In the genomic region with DNA sequence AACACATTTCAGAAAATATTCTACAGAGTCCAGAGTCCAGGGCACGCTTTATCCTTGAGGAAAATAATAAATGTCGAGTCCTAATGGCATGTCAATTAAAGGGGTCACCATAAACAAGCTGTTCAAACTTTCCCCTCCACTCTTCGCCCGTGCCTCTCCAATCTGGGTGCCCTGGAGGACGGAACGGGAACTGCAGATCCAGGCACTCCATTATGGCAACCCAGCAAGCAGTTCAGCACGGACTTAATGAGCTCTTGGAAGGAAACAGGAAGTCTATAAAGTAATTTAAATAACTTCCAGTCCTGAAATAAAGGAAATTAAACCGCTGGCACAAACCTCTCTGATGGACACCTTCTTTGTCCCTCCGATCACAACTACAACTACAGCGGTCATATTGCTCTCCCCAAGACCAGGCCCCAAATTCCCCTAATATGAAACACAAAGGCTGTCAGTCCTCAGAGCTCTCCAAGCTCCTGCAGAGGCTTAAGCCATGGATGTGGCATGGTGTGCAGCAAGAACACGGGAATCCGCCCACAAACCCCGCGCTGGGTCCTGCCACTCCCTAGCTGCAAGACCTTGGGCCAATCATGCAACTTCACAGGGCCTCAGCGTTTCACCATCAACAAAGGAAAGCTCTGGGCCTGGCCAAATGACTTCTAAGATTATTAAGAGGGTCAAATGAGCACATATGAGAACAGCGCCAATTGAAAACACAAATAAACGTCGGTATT, we compare ENCODE assay signal across 8 cellular contexts. TPM values are rescaled to one million over a fixed set of nuclear protein-coding genes. Genes with fewer than 3 reads are reported as not detected.
DNase-seq lines count a peak whose midpoint lies in the region; ATAC-seq and TF ChIP-seq lines count a peak whose summit lies in the region.

No MANE protein-coding gene starts in this region.

- H2AFZ ChIP-seq in mesenchymal stem cell (ENCODE audit: low read depth, low read length) = no peak overlapping the region

- no peak overlapping the region for H3K9ac ChIP-seq in mesenchymal stem cell (ENCODE audit: low read length)

- H3K18ac ChIP-seq in mesenchymal stem cell (ENCODE audit: low read depth in 1 of 2, low read length in 2 of 2) = no peak overlapping the region

- H3K36me3 ChIP-seq in H7 (replicated peaks; ENCODE audit: control insufficient read depth, insufficient read depth, low read length) (no peaks in the 10 kb centered on the region), mesenchymal stem cell (ENCODE audit: control insufficient read depth in 1 of 2, insufficient read depth in 2 of 2, low read depth in 1 of 2, low read length in 2 of 2) (no peaks in the 10 kb centered on the region), thyroid gland (no peaks in the 10 kb centered on the region)

- TF ChIP-seq CTCF in WI38 (IDR thresholded peaks at IDR 0.05; ENCODE audit: low read depth, low read length) (peak; percentile 52), thyroid gland (IDR thresholded peaks at IDR 0.05) (peak in 2 of 6 experiments; percentile 18 to 35)

- WGBS in mesenchymal stem cell = 78% methylated on average over 16 of the region's 18 CpGs
- 79 to 80% methylated on average over 18 of the region's 18 CpGs for WGBS in thyroid gland, 2 donors

- H3K4me1 ChIP-seq in mesenchymal stem cell (ENCODE audit: control insufficient read depth, insufficient read depth, low read depth, low read length) (peaks cover 2% of the 10 kb centered on the region), thyroid gland (peaks cover 54 to 80% of the 10 kb centered on the region in 2 donors)

- no peak for ATAC-seq in HG03442 (IDR thresholded peaks at IDR 0.05; ENCODE audit: unreplicated experiment)

- H3K23ac ChIP-seq in mesenchymal stem cell (ENCODE audit: low read length in 2 of 2) = no peak overlapping the region

- H3K4me3 ChIP-seq in H7 (ENCODE audit: insufficient read depth, low read depth, low read length) (no peak overlapping the region), WI38 (ENCODE audit: low read depth, low read length) (no peak overlapping the region), mesenchymal stem cell (ENCODE audit: insufficient read depth in 1 of 2, low read depth in 1 of 2, low read length in 2 of 2) (no peak overlapping the region), thyroid gland (replicated peaks in 1 of 3) (no peak overlapping the region)

- no peak overlapping the region for H2AK5ac ChIP-seq in mesenchymal stem cell (ENCODE audit: low read length, severe bottlenecking)

- no peak overlapping the region for H2BK15ac ChIP-seq in mesenchymal stem cell (ENCODE audit: low read depth, poor library complexity, severe bottlenecking)

- no peak overlapping the region for H3K27ac ChIP-seq in mesenchymal stem cell (ENCODE audit: low read length, poor library complexity, severe bottlenecking)
- H3K27ac ChIP-seq in thyroid gland = peak overlapping the region in 1 of 3 donors; percentile 68

- H3K9me3 ChIP-seq in mesenchymal stem cell (ENCODE audit: control insufficient read depth, low read length) = no peaks in the 10 kb centered on the region
- no peaks in the 10 kb centered on the region for H3K9me3 ChIP-seq in thyroid gland

- H3K14ac ChIP-seq in mesenchymal stem cell (ENCODE audit: low read length in 2 of 2) = no peak overlapping the region

- H4K8ac ChIP-seq in mesenchymal stem cell (ENCODE audit: low read length) = no peak overlapping the region

- H4K91ac ChIP-seq in mesenchymal stem cell (ENCODE audit: low read length) = no peak overlapping the region

- DNase-seq in CD1c-positive myeloid dendritic cell (ENCODE audit: extremely low spot score) (peak; percentile 41), H7 (peak; percentile 80), mesenchymal stem cell (peak; percentile 10), thyroid gland (no peak), C1 segment of cervical spinal cord (lab: John Stamatoyannopoulos, UW) (no peak), occipital lobe (lab: John Stamatoyannopoulos, UW) (no peak)

- no peak overlapping the region for H2BK120ac ChIP-seq in mesenchymal stem cell (ENCODE audit: low read depth, low read length)

- H3K4ac ChIP-seq in mesenchymal stem cell (ENCODE audit: low read depth in 1 of 2, low read length in 2 of 2) = no peak overlapping the region

- H3K27me3 ChIP-seq in H7 (ENCODE audit: control insufficient read depth, insufficient read depth, low read length) = no peaks in the 10 kb centered on the region
- H3K27me3 ChIP-seq in mesenchymal stem cell (ENCODE audit: control insufficient read depth in 1 of 2, insufficient read depth in 1 of 2, low read length in 2 of 2) = no peaks in the 10 kb centered on the region
- H3K27me3 ChIP-seq in thyroid gland = no peaks in the 10 kb centered on the region

- intact Hi-C loops in thyroid gland (cut with DNase I) = no loop called here

- peaks cover 43% of the 10 kb centered on the region for H3K79me1 ChIP-seq in mesenchymal stem cell (replicated peaks; ENCODE audit: low read length, poor library complexity, severe bottlenecking)

- H2BK12ac ChIP-seq in mesenchymal stem cell (ENCODE audit: low read length in 2 of 2) = no peak overlapping the region

- no peak overlapping the region for H2BK5ac ChIP-seq in mesenchymal stem cell (ENCODE audit: low read depth, low read length, poor library complexity, severe bottlenecking)

- H3K4me2 ChIP-seq in mesenchymal stem cell (ENCODE audit: low read length, poor library complexity, severe bottlenecking) = no peak overlapping the region

- TF ChIP-seq POLR2A in thyroid gland (IDR thresholded peaks at IDR 0.05) = no peak

RNA-seq across cellular contexts. Expression of a gene that starts 52.6 kb away (rescaled TPM):
- 1.2 and 1.3 TPM in 2 replicates for total RNA-seq in H7 (2014; rRNA removed; shearing (Covaris generic))
- 5.1 TPM for polyA plus RNA-seq in mesenchymal stem cell (2013, experiment 1 of 2)
- 4.5 TPM for polyA plus RNA-seq in mesenchymal stem cell (2013, experiment 2 of 2)
- total RNA-seq in thyroid gland = 10 to 100 TPM; 27.4 to 92.9 (median 45.5) TPM
- total RNA-seq in occipital lobe = 2.3 TPM

Comparison
In these comparisons a context has a peak if more than half of its experiments do, and no peak if none do; other contexts are left out.
1. DNase-seq: peak in CD1c-positive myeloid dendritic cell (single experiment), H7 (single experiment) and mesenchymal stem cell (single experiment); none in thyroid gland (0 of 2), C1 segment of cervical spinal cord (0 of 14) and occipital lobe (single experiment).